Comparison of ENCODE assay signal across 12 cellular contexts in genomic region chr6:139743629-139744028, GRCh38.
DNase-seq lines count a peak whose midpoint lies in the region; ATAC-seq, FAIRE-seq and TF ChIP-seq lines count a peak whose summit lies in the region.
"Had no signal": no experiment of that assay in that cellular context is flagged by ENCODE, and none has a peak within 500 bp of the region (broad histone marks: within the 10 kb centered on the region; RNA-seq: fewer than 3 reads in every experiment).

No MANE protein-coding gene starts in this region.

- H3K27me3 ChIP-seq in foreskin keratinocyte (no peaks in the 10 kb centered on the region), skeletal muscle satellite cell (ENCODE audit: control insufficient read depth, insufficient read depth, low read length) (no peaks in the 10 kb centered on the region)

- H3K9me3 ChIP-seq in skeletal muscle satellite cell (replicated peaks; ENCODE audit: low read length): no peaks in the 10 kb centered on the region

- no peak overlapping the region for H3K27ac ChIP-seq in foreskin keratinocyte

- DNase-seq in HCEC 1CT: peak; percentile 94
- peak; percentile 96 for DNase-seq in amniotic epithelial cell (ENCODE audit: low read depth)
- peak; percentile 82 to 91 for DNase-seq in foreskin keratinocyte
- DNase-seq in T1000 (lab: John Stamatoyannopoulos, UW): no peak
- no peak for DNase-seq in NCI-H345 (lab: John Stamatoyannopoulos, UW)
- DNase-seq in DMS 273 (lab: John Stamatoyannopoulos, UW; ENCODE audit: unreplicated experiment): no peak
- DNase-seq in frontal cortex (ENCODE audit: low spot score in 2 of 2): no peak
- DNase-seq: NCI-H187 had no signal

- peak overlapping the region; percentile 21 for H3K9ac ChIP-seq in skeletal muscle satellite cell (ENCODE audit: low read depth, low read length)

- peak; percentile 98 for ATAC-seq in foreskin keratinocyte
- ATAC-seq: stimulated activated effector memory CD8-positive, alpha-beta T cell treated with anti-CD3 and anti-CD28 coated beads, Interleukin-12 subunit alpha, Interleukin-12 subunit beta, amount 100 ng/mL, for 72 hours had no signal

- no peaks in the 10 kb centered on the region for H3K36me3 ChIP-seq in skeletal muscle satellite cell (ENCODE audit: insufficient read depth, low read length)

- peaks cover 13% of the 10 kb centered on the region for H3K4me1 ChIP-seq in foreskin keratinocyte
- H3K4me1 ChIP-seq in skeletal muscle satellite cell (ENCODE audit: control insufficient read depth, insufficient read depth, low read length): peaks cover 43% of the 10 kb centered on the region

- TF ChIP-seq CTCF in foreskin keratinocyte (conservative IDR thresholded peaks at IDR 0.05): no peak

- H3K4me3 ChIP-seq in skeletal muscle satellite cell (ENCODE audit: low read length): no peak overlapping the region

- FAIRE-seq in frontal cortex (lab: Jason Lieb, UNC): no peak
- FAIRE-seq: endometrium, H1 had no signal

- peak overlapping the region; percentile 25 for H3K4me2 ChIP-seq in skeletal muscle satellite cell (ENCODE audit: low read length)

Comparison
In these comparisons a context has a peak if more than half of its experiments do, and no peak if none do; other contexts are left out.
1. DNase-seq: peak in HCEC 1CT (single experiment), amniotic epithelial cell (single experiment) and foreskin keratinocyte (2 of 2); none in T1000 (single experiment), NCI-H345 (single experiment), DMS 273 (single experiment) and frontal cortex (0 of 2).